9 cellular contexts compared by ENCODE assay signal in genomic region chr7:155457544-155458316, GRCh38. TPM values are rescaled to one million over a fixed set of nuclear protein-coding genes. Genes with fewer than 3 reads are reported as not detected.
DNase-seq lines count a peak whose midpoint lies in the region; ATAC-seq and TF ChIP-seq lines count a peak whose summit lies in the region.
"Had no signal": no experiment of that assay in that cellular context is flagged by ENCODE, and none has a peak within 500 bp of the region (broad histone marks: within the 10 kb centered on the region; RNA-seq: fewer than 3 reads in every experiment).

TSS of gene EN2 (plus strand) at chr7:155458129. CDS start at chr7:155458378, 249 bp downstream.

- H3K4me3 Mint-ChIP-seq in T-helper 17 cell (peak within 1 kb of the TSS; percentile 87), glutamatergic neuron (ENCODE audit: unreplicated experiment) (peak within 1 kb of the TSS; percentile 85)

- in situ Hi-C loops in GM13976 (cut with MboI; ENCODE audit: low sequenced_read_pairs, unreplicated experiment): no loop called here

- peaks cover 8% of the 10 kb centered on the region for H3K9me3 Mint-ChIP-seq in glutamatergic neuron (ENCODE audit: unreplicated experiment)

- 2% methylated on average over 126 of the region's 126 CpGs for WGBS in sigmoid colon, 2 donors

- ATAC-seq in T-helper 17 cell: peak; percentile 20
- no peak for ATAC-seq in GM18861 (IDR thresholded peaks at IDR 0.05; ENCODE audit: unreplicated experiment)

- H3K4me1 ChIP-seq in sigmoid colon: peaks cover 0 to 52% (median 50%) of the 10 kb centered on the region in 4 donors

- TF ChIP-seq EP300 in sigmoid colon (IDR thresholded peaks at IDR 0.05): no peak

- H3K27ac ChIP-seq in sigmoid colon: no peak within 1 kb of the TSS

- peaks cover 87 to 97% (median 95%) of the 10 kb centered on the region in 3 donors for H3K27me3 ChIP-seq in sigmoid colon

- H3K9me3 ChIP-seq in T-helper 17 cell (ENCODE audit: control insufficient read depth, low read length, poor library complexity, severe bottlenecking): no peaks in the 10 kb centered on the region
- no peaks in the 10 kb centered on the region for H3K9me3 ChIP-seq in sigmoid colon

- H3K36me3 ChIP-seq in sigmoid colon: no peaks in the 10 kb centered on the region

- H3K36me3 Mint-ChIP-seq in T-helper 17 cell (ENCODE audit: low read depth): peaks cover 6% of the 10 kb centered on the region
- H3K36me3 Mint-ChIP-seq in glutamatergic neuron (ENCODE audit: unreplicated experiment): no peaks in the 10 kb centered on the region

- DNase-seq in GM13976 (ENCODE audit: low spot score) (peak; percentile 43), T-helper 17 cell (no peak), glutamatergic neuron (peak; percentile 41), sigmoid colon (no peak), inferior parietal cortex (ENCODE audit: extremely low spot score) (no peak), globus pallidus (ENCODE audit: low spot score) (no peak), T1000 (lab: John Stamatoyannopoulos, UW) (no peak)

- TF ChIP-seq CTCF in GM13976 (IDR thresholded peaks at IDR 0.05; ENCODE audit: borderline replicate concordance, control extremely low read depth, extremely low read depth, insufficient read depth, missing control alignments) (no peak), glutamatergic neuron (IDR thresholded peaks at IDR 0.05; ENCODE audit: partially characterized antibody, unreplicated experiment) (no peak), sigmoid colon (IDR thresholded peaks at IDR 0.05) (no peak)

- H3K4me1 Mint-ChIP-seq in T-helper 17 cell (peaks cover 26% of the 10 kb centered on the region), glutamatergic neuron (ENCODE audit: low read depth, unreplicated experiment) (peaks cover 2% of the 10 kb centered on the region)

- peak within 1 kb of the TSS; percentile 30 to 52 (median 43) for H3K4me3 ChIP-seq in sigmoid colon

- no peak for TF ChIP-seq POLR2A in sigmoid colon (IDR thresholded peaks at IDR 0.05)

- H3K27me3 Mint-ChIP-seq in T-helper 17 cell (peaks cover 71% of the 10 kb centered on the region), glutamatergic neuron (ENCODE audit: unreplicated experiment) (peaks cover 52% of the 10 kb centered on the region)

- intact Hi-C loops in sigmoid colon (cut with DNase I): no loop called here

- H3K27ac Mint-ChIP-seq in T-helper 17 cell (no peak within 1 kb of the TSS), glutamatergic neuron (ENCODE audit: unreplicated experiment) (no peak within 1 kb of the TSS)

RNA-seq across cellular contexts. Expression of gene EN2, which starts in this region (rescaled TPM):
- not detected for total RNA-seq in T-helper 17 cell
- 0.20 TPM for total RNA-seq in glutamatergic neuron (ENCODE audit: unreplicated experiment)
- total RNA-seq in sigmoid colon: under 1 TPM in 2 of 4 donors, not detected in 2; 0.14 to 0.16 TPM
- polyA plus RNA-seq in sigmoid colon: not detected
- total RNA-seq: M059J had no signal

Comparison
In these comparisons a context has a peak if more than half of its experiments do, and no peak if none do; other contexts are left out.
1. Peak in ATAC-seq in T-helper 17 cell; RNA of the gene not detected or under 1 TPM.
2. Peak in DNase-seq in glutamatergic neuron; RNA of the gene not detected or under 1 TPM.